8 cellular contexts compared by ENCODE assay signal in the genomic region with DNA sequence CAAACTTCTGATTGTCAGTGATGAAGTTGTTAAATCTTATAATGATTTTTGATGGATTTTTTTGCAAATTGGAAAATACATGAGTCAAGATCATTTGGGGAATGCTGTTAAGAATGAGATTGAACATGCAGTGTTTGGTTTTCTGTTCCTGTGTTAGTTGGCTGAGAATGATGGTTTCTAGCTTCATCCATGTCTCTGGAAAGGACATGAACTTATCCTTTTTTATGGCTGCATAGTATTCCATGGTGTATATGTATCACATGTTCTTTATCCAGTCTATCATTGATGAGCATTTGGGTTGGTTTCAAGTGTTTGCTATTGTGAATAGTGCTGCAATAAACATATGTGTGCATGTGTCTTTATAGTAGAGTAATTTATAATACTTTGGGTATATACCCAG. TPM values are rescaled to one million over a fixed set of nuclear protein-coding genes. Genes with fewer than 3 reads are reported as not detected.
"Had no signal": no experiment of that assay in that cellular context is flagged by ENCODE, and none has a peak within 500 bp of the region (broad histone marks: within the 10 kb centered on the region; RNA-seq: fewer than 3 reads in every experiment).

No MANE protein-coding gene starts in this region.

RNA-seq across cellular contexts. Expression of a gene that starts 24.5 kb away (rescaled TPM):
- total RNA-seq: OCI-LY7, Right ventricle myocardium inferior, Right ventricle myocardium superior, SJCRH30, SJSA1, SK-MEL-5 had no signal
- polyA plus RNA-seq: SK-N-SH had no signal

RNA-seq across cellular contexts. Expression of a gene that starts 32.2 kb away (rescaled TPM):
- total RNA-seq: OCI-LY7, Peyer's patch, Right ventricle myocardium superior, SJCRH30, SK-MEL-5 had no signal
